1 cellular context compared by ENCODE assay signal in the genomic region with DNA sequence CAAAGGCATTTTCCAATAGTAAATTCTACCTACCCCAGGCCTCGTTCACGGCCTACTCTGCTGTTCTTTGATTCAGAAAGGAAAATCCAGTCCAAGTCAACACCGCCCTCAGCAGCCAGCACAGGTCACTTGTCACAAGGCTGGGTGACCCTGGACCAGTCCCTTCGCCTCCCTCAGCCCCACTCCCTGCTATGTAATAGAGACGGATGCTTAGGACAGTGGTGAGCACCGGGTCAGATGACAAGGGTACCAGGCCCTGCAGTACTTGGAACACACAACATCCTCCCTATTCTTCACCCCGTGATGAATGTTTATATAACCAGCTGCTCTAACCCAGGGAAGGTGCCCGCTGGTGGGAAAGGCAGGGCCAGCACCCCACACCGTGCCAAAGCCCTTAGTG.
TF ChIP-seq lines count a peak whose summit lies in the region.

No MANE protein-coding gene starts in this region.

TF ChIP-seq in IMR-90, 13 proteins besides CTCF, POLR2A, EP300 and RAD21:
- TF ChIP-seq MXI1 (IDR thresholded peaks at IDR 0.05; ENCODE audit: borderline replicate concordance, low read depth, low read length) = no peak
- TF ChIP-seq, protein P1, sequence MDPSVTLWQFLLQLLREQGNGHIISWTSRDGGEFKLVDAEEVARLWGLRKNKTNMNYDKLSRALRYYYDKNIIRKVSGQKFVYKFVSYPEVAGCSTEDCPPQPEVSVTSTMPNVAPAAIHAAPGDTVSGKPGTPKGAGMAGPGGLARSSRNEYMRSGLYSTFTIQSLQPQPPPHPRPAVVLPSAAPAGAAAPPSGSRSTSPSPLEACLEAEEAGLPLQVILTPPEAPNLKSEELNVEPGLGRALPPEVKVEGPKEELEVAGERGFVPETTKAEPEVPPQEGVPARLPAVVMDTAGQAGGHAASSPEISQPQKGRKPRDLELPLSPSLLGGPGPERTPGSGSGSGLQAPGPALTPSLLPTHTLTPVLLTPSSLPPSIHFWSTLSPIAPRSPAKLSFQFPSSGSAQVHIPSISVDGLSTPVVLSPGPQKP (IDR thresholded peaks at IDR 0.05; ENCODE audit: borderline replicate concordance, low read depth, low read length) = no peak
- no peak for TF ChIP-seq CHD1 (IDR thresholded peaks at IDR 0.05; ENCODE audit: low read depth, low read length)
- no peak for TF ChIP-seq RCOR1 (IDR thresholded peaks at IDR 0.05; ENCODE audit: insufficient replicate concordance, low read length)
- TF ChIP-seq, protein P2, sequence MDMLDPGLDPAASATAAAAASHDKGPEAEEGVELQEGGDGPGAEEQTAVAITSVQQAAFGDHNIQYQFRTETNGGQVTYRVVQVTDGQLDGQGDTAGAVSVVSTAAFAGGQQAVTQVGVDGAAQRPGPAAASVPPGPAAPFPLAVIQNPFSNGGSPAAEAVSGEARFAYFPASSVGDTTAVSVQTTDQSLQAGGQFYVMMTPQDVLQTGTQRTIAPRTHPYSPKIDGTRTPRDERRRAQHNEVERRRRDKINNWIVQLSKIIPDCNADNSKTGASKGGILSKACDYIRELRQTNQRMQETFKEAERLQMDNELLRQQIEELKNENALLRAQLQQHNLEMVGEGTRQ (IDR thresholded peaks at IDR 0.05; ENCODE audit: low read depth, low read length) = no peak
- no peak for TF ChIP-seq SMC3 (IDR thresholded peaks at IDR 0.05; ENCODE audit: low read depth, low read length)
- no peak for TF ChIP-seq NFE2L2 (IDR thresholded peaks at IDR 0.05; ENCODE audit: low read depth, low read length)
- TF ChIP-seq MAFK (IDR thresholded peaks at IDR 0.05; ENCODE audit: low read depth, low read length) = no peak
TF ChIP-seq in IMR-90: peak in this region for 0.
